ENCODE assay signal across 8 cellular contexts in the genomic region with DNA sequence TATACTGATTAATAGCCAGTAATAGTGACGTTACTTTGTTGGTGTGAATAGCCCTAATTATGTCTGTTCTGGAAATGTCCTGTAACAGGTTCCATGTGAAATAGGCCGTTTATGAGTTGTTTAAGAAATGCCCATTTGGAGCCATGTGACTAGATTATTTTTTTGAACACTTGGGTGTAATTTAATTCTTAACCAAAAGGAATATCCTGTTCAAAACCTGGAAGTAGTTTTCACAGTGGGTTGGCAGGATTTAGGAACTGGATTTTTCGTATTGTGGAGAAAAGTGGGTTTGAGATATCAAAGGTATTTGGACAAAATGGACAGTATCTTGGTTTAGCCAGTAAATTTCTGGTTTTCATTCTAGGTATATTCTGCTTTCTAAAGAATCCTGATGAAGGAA. TPM values are rescaled to one million over a fixed set of nuclear protein-coding genes. Genes with fewer than 3 reads are reported as not detected.
A peak's percentile ranks its signal among the peaks of the same experiment; 100 is the strongest.
DNase-seq lines count a peak whose midpoint lies in the region; ATAC-seq and TF ChIP-seq lines count a peak whose summit lies in the region.

No MANE protein-coding gene starts in this region.

- H3K14ac ChIP-seq in trophoblast cell (ENCODE audit: low read length), result no peak overlapping the region

- H3K18ac ChIP-seq in trophoblast cell (ENCODE audit: low read length), result no peak overlapping the region

- no peak overlapping the region for H2BK12ac ChIP-seq in trophoblast cell (ENCODE audit: low read length)

- TF ChIP-seq CTCF in PC-3 (conservative IDR thresholded peaks at IDR 0.05; ENCODE audit: low read depth, low read length) (no peak), epithelial cell of proximal tubule (conservative IDR thresholded peaks at IDR 0.05; ENCODE audit: low read depth, low read length) (no peak)

- H2AFZ ChIP-seq in PC-3 (ENCODE audit: low read length), result 0 out of 2 replicates have a peak overlapping the region, but pooled peaks have one; percentile 76
- H2AFZ ChIP-seq in trophoblast cell (ENCODE audit: insufficient read depth, low read length, poor library complexity), result no peak overlapping the region

- peak overlapping the region; percentile 81 for H3K4me3 ChIP-seq in PC-3 (ENCODE audit: low read length)
- H3K4me3 ChIP-seq in epithelial cell of proximal tubule (ENCODE audit: low read depth, low read length), result peak overlapping the region; percentile 95
- H3K4me3 ChIP-seq in trophoblast cell (ENCODE audit: low read depth, low read length), result no peak overlapping the region

- POLR2A ChIA-PET in PC-3 (lab: Charles Lee; ENCODE audit: unreplicated experiment), result no interaction called here

- H3K9me2 ChIP-seq in PC-3 (replicated peaks; ENCODE audit: low read length), result no peaks in the 10 kb centered on the region

- no peak overlapping the region for H2AK5ac ChIP-seq in trophoblast cell (ENCODE audit: low read length)

- no peak overlapping the region for H3K4ac ChIP-seq in trophoblast cell (ENCODE audit: low read depth, low read length)

- no peak overlapping the region for H4K8ac ChIP-seq in trophoblast cell (ENCODE audit: low read depth, low read length)

- peak overlapping the region; percentile 95 for H3K9ac ChIP-seq in PC-3 (ENCODE audit: low read length)
- H3K9ac ChIP-seq in trophoblast cell (ENCODE audit: low read length), result no peak overlapping the region

- H3K27me3 ChIP-seq in PC-3 (ENCODE audit: low read length) (no peaks in the 10 kb centered on the region), trophoblast cell (ENCODE audit: insufficient read depth, low read length) (no peaks in the 10 kb centered on the region)

- 100% methylated on average over 1 of the region's 3 CpGs for WGBS in trophoblast cell (ENCODE audit: extremely low coverage, insufficient coverage, insufficient read length)

- intact Hi-C loops in PC-3 (cut with micrococcal nuclease), result no loop called here

- H3K36me3 ChIP-seq in PC-3 (ENCODE audit: low read depth, low read length), result peaks cover 23% of the 10 kb centered on the region
- H3K36me3 ChIP-seq in trophoblast cell (ENCODE audit: control insufficient read depth in 1 of 2, insufficient read depth in 2 of 2, low read length in 2 of 2), result peaks cover 2 to 6% of the 10 kb centered on the region in 2 experiments

- no peaks in the 10 kb centered on the region for H3K9me3 ChIP-seq in PC-3 (ENCODE audit: low read length)
- no peaks in the 10 kb centered on the region for H3K9me3 ChIP-seq in trophoblast cell (ENCODE audit: insufficient read depth, low read depth, low read length)

- H4K20me1 ChIP-seq in PC-3 (ENCODE audit: low read length), result no peaks in the 10 kb centered on the region

- DNase-seq in ELR (ENCODE audit: low read depth) (peak; percentile 19), PC-3 (no peak), epithelial cell of proximal tubule (ENCODE audit: low read depth) (no peak), trophoblast cell (no peak), foreskin melanocyte (no peak), iPS-NIHi7 (ENCODE audit: extremely low spot score) (no peak), mucosa of gallbladder (ENCODE audit: low spot score) (no peak)

- no peak overlapping the region for H3K27ac ChIP-seq in PC-3 (ENCODE audit: low read length)
- no peak overlapping the region for H3K27ac ChIP-seq in trophoblast cell (ENCODE audit: low read depth, low read length)

- ATAC-seq in PC-3, result no peak
- no peak for ATAC-seq in HG03520 (IDR thresholded peaks at IDR 0.05; ENCODE audit: unreplicated experiment)

- CTCF ChIA-PET in PC-3 (lab: Charles Lee), result no interaction called here

- H3K4me1 ChIP-seq in PC-3 (ENCODE audit: insufficient read depth, low read length) (no peaks in the 10 kb centered on the region), trophoblast cell (ENCODE audit: control insufficient read depth in 1 of 2, insufficient read depth in 2 of 2, low read length in 2 of 2) (no peaks in the 10 kb centered on the region)

- H3K4me2 ChIP-seq in PC-3 (ENCODE audit: low read length), result peak overlapping the region; percentile 92
- peak overlapping the region; percentile 54 for H3K4me2 ChIP-seq in trophoblast cell (ENCODE audit: low read length)

- H3F3A ChIP-seq in PC-3 (ENCODE audit: low read length, unreplicated experiment), result no peaks in the 10 kb centered on the region

- peaks cover 10% of the 10 kb centered on the region for H3K79me1 ChIP-seq in trophoblast cell (ENCODE audit: low read length)

- H4K91ac ChIP-seq in trophoblast cell (ENCODE audit: low read depth, low read length), result no peak overlapping the region

- H2BK120ac ChIP-seq in trophoblast cell (ENCODE audit: insufficient read depth, low read length, poor library complexity), result no peak overlapping the region

- H4K12ac ChIP-seq in trophoblast cell (ENCODE audit: low read depth, low read length), result no peak overlapping the region

- H2BK5ac ChIP-seq in trophoblast cell (ENCODE audit: low read depth, low read length, poor library complexity), result no peak overlapping the region

- BruUV-seq in PC-3 (replicated peaks; lab: Mats Ljungman, UMichigan), result no TSS peak

- no peak overlapping the region for H3K23ac ChIP-seq in trophoblast cell (ENCODE audit: low read length)

- H3K79me2 ChIP-seq in PC-3 (ENCODE audit: low read length) (peaks cover 60% of the 10 kb centered on the region), trophoblast cell (ENCODE audit: control insufficient read depth, insufficient read depth, low read length, poor library complexity) (peaks cover 2% of the 10 kb centered on the region)

RNA-seq across cellular contexts. Expression of a gene that starts 1.3 kb away (rescaled TPM):
- total RNA-seq in PC-3 (2014; rRNA removed) (26.9 and 27.7 TPM in 2 replicates), epithelial cell of proximal tubule (26.1 and 26.3 TPM in 2 replicates), mucosa of gallbladder (62.0 TPM)
- polyA plus RNA-seq in trophoblast cell (2013), result 26.2 and 26.3 TPM in 2 replicates
